Comparison of ENCODE assay signal across 8 cellular contexts in genomic region chr12:47904647-47905312, GRCh38. TPM values are rescaled to one million over a fixed set of nuclear protein-coding genes. Genes with fewer than 3 reads are reported as not detected.
DNase-seq lines count a peak whose midpoint lies in the region; ATAC-seq and TF ChIP-seq lines count a peak whose summit lies in the region.

Gene VDR (minus strand): TSS chr12:47904994. CDS start chr12:47879113, 25,881 bp downstream.

- H3K36me3 ChIP-seq in adrenal gland (replicated peaks in 1 of 2) (no peaks in the 10 kb centered on the region), right atrium auricular region (no peaks in the 10 kb centered on the region)

- H3K4me3 ChIP-seq in adrenal gland (peak within 1 kb of the TSS in 3 of 4 donors; percentile 11 to 84 (median 59)), right atrium auricular region (peak within 1 kb of the TSS; percentile 46 to 64)

- H3K9me3 ChIP-seq in adrenal gland (replicated peaks in 1 of 3): no peaks in the 10 kb centered on the region
- H3K9me3 ChIP-seq in right atrium auricular region: no peaks in the 10 kb centered on the region

- 1 to 3% (median 1%) methylated on average over 12 to 48 of the region's 48 CpGs for WGBS in adrenal gland, 4 donors

- TF ChIP-seq CTCF in adrenal gland (IDR thresholded peaks at IDR 0.05): peak in 3 of 6 experiments; percentile 5 to 30 (median 12)
- no peak for TF ChIP-seq CTCF in right atrium auricular region (IDR thresholded peaks at IDR 0.05)

- no peaks in the 10 kb centered on the region for H3K27me3 ChIP-seq in adrenal gland
- no peaks in the 10 kb centered on the region for H3K27me3 ChIP-seq in right atrium auricular region

- DNase-seq in GM03348 (ENCODE audit: low spot score) (peak; percentile 95), NCI-H128 (lab: John Stamatoyannopoulos, UW; ENCODE audit: unreplicated experiment) (peak; percentile 27), T-helper 1 cell (peak; percentile 53 to 82 (median 64)), adrenal gland (peak; percentile 79 to 89 (median 82)), right atrium auricular region (ENCODE audit: low spot score) (peak; percentile 70), renal cortical epithelial cell (ENCODE audit: low read depth) (peak; percentile 70), NK-92 (lab: John Stamatoyannopoulos, UW; ENCODE audit: unreplicated experiment) (no peak)

- H3K4me1 ChIP-seq in adrenal gland (replicated peaks in 1 of 2) (peaks cover 21 to 43% of the 10 kb centered on the region in 2 donors), right atrium auricular region (peaks cover 0 to 24% of the 10 kb centered on the region in 2 donors)

- H3K27ac ChIP-seq in adrenal gland (peak within 1 kb of the TSS in 3 of 5 donors; percentile 65 to 89 (median 71)), right atrium auricular region (peak within 1 kb of the TSS; percentile 26 to 41)

- TF ChIP-seq POLR2A in adrenal gland (IDR thresholded peaks at IDR 0.05): peak in 1 of 2 donors; percentile 80

- intact Hi-C loops in adrenal gland (cut with DNase I): loop anchor here in 1 of 2 donors (5.0 kb wide), 1 partner anchor 48 kb away; no protein-coding TSS in a partner anchor

- ATAC-seq in HG02571 (IDR thresholded peaks at IDR 0.05; ENCODE audit: unreplicated experiment): peak; percentile 62

RNA-seq across cellular contexts. Expression of gene VDR, which starts in this region (rescaled TPM):
- total RNA-seq in adrenal gland: 10 to 100 TPM in 7 of 8 donors, 1 to 10 TPM in 1; 6.9 to 80.1 (median 19.7) TPM
- 10 to 100 TPM in 2 of 3 donors, 1 to 10 TPM in 1; 7.5 to 64.7 (median 15.8) TPM for polyA plus RNA-seq in adrenal gland
- total RNA-seq in right atrium auricular region: 1 to 10 TPM in 1 of 2 donors, under 1 TPM in 1; 0.59 to 2.2 TPM
- 2.9 and 6.1 TPM in 2 replicates for total RNA-seq in renal cortical epithelial cell
